In the genomic region with DNA sequence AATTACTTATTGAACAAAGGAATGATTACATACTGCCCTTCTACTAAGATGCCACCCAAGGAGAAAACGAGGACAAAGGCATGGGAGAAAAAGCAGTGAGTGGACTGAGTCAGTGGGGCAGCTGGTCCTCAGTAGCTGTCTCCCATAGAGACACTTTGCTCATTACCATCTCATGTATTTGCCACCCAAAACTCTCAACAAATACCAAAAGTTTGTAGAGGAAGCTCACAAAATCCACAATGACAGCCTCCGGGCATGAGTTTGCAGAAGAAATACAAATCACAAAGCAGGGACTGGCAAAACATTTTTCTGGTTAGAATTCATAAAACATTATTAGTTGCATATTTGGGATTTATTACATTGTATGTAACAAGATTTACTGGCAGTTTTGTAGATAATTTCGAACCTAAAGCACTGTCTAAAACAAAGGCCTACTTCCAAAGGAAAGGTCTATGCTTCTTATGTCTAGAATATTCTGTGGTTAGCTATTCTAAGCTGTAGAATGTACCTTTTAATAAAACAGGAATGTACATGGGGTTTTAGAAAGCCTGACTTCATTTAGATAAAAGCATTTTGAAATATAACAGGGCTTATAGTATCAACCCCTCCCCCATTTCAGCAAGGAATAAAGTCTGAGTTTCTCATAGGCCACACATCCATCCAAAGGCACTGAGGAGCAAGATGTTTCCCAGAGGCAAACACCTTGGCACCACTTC, we compare ENCODE assay signal across 16 cellular contexts. TPM values are rescaled to one million over a fixed set of nuclear protein-coding genes. Genes with fewer than 3 reads are reported as not detected.
DNase-seq lines count a peak whose midpoint lies in the region; ATAC-seq and TF ChIP-seq lines count a peak whose summit lies in the region.
"Had no signal": no experiment of that assay in that cellular context is flagged by ENCODE, and none has a peak within 500 bp of the region (broad histone marks: within the 10 kb centered on the region; RNA-seq: fewer than 3 reads in every experiment).

No MANE protein-coding gene starts in this region.

- no peaks in the 10 kb centered on the region for H3K9me3 ChIP-seq in SK-N-SH
- H3K9me3 ChIP-seq in smooth muscle cell (replicated peaks; ENCODE audit: low read depth) = no peaks in the 10 kb centered on the region
- H3K9me3 ChIP-seq: A549 had no signal

- in situ Hi-C loops in GM13977 (cut with MboI; ENCODE audit: low pct_unique_long_range_greater_than_20kb, low sequenced_read_pairs, unreplicated experiment) = no loop called here

- H3K27ac ChIP-seq in SK-N-SH (ENCODE audit: low read depth in 2 of 2, low read length in 1 of 2) = peak overlapping the region; percentile 50 to 92
- peak overlapping the region; percentile 11 for H3K27ac ChIP-seq in smooth muscle cell (ENCODE audit: low read depth)
- H3K27ac ChIP-seq: A549 had no signal

- H3K9ac ChIP-seq in SK-N-SH = no peak overlapping the region
- no peak overlapping the region for H3K9ac ChIP-seq in smooth muscle cell (ENCODE audit: low read depth)

- H3K4me2 ChIP-seq in SK-N-SH (no peak overlapping the region; the same call in 1 of the 2 replicates), smooth muscle cell (peak overlapping the region; percentile 19)
- H3K4me2 ChIP-seq: A549 had no signal

- TF ChIP-seq EP300 in SK-N-SH (IDR thresholded peaks at IDR 0.05; ENCODE audit: borderline replicate concordance in 1 of 2, low read depth in 1 of 2, low read length in 1 of 2) = peak; percentile 72 to 96

- TF ChIP-seq RAD21 in SK-N-SH (IDR thresholded peaks at IDR 0.05; ENCODE audit: low read length) = no peak

- no peaks in the 10 kb centered on the region for H3K27me3 ChIP-seq in SK-N-SH (ENCODE audit: insufficient read depth)
- no peaks in the 10 kb centered on the region for H3K27me3 ChIP-seq in smooth muscle cell (ENCODE audit: low read depth)

- CTCF ChIA-PET in SK-N-SH (lab: Yijun Ruan, JAX) = no interaction called here

- H3K4me3 ChIP-seq in SK-N-SH (ENCODE audit: low read depth in 2 of 2, low read length in 1 of 2) (no peak overlapping the region), fibroblast of the aortic adventitia (ENCODE audit: low read depth, low read length) (no peak overlapping the region), smooth muscle cell (no peak overlapping the region)
- H3K4me3 ChIP-seq: A549 had no signal

- H3K79me2 ChIP-seq in SK-N-SH (ENCODE audit: insufficient read depth) (0 out of 2 replicates have a peak, but pooled peaks cover 5% of the 10 kb centered on the region), smooth muscle cell (ENCODE audit: low read depth) (no peaks in the 10 kb centered on the region)

- H3K36me3 ChIP-seq in SK-N-SH (replicated peaks in 1 of 2; ENCODE audit: control insufficient read depth in 1 of 2, insufficient read depth in 2 of 2, low read length in 1 of 2) (peaks cover 3 to 9% of the 10 kb centered on the region in 2 experiments), smooth muscle cell (ENCODE audit: low read depth) (no peaks in the 10 kb centered on the region)

- peak overlapping the region; percentile 29 for H2AFZ ChIP-seq in SK-N-SH (ENCODE audit: low read depth)
- peak overlapping the region; percentile 35 for H2AFZ ChIP-seq in smooth muscle cell (ENCODE audit: low read depth)

- DNase-seq in GM03348 (ENCODE audit: low spot score) = peak; percentile 23
- no peak for DNase-seq in SK-N-SH
- DNase-seq in fibroblast of the aortic adventitia (ENCODE audit: low read depth) = peak; percentile 44
- no peak for DNase-seq in smooth muscle cell (lab: John Stamatoyannopoulos, UW; ENCODE audit: unreplicated experiment)
- DNase-seq in GM13977 (ENCODE audit: low spot score) = no peak
- DNase-seq in NCI-H1417 treated with DMSO at 0.1 percent for 48 hours (lab: John Stamatoyannopoulos, UW) = no peak
- DNase-seq in HuH-7 (ENCODE audit: low spot score) = no peak
- DNase-seq: AML-193, DMS53, HCEC 1CT, NCI-H1930, NCI-H510A, SHP77 treated with DMSO at 0.1 percent for 48 hours had no signal

- no peaks in the 10 kb centered on the region for H3K9me2 ChIP-seq in SK-N-SH

- no peak for ATAC-seq in HG03175 (IDR thresholded peaks at IDR 0.05; ENCODE audit: unreplicated experiment)
- ATAC-seq: A549 had no signal

- H4K20me1 ChIP-seq in SK-N-SH (ENCODE audit: insufficient read depth) (no peaks in the 10 kb centered on the region), smooth muscle cell (ENCODE audit: low read depth) (no peaks in the 10 kb centered on the region)

- TF ChIP-seq CTCF in SK-N-SH (IDR thresholded peaks at IDR 0.05) = no peak
- no peak for TF ChIP-seq CTCF in fibroblast of the aortic adventitia (IDR thresholded peaks at IDR 0.05; ENCODE audit: insufficient read depth, low read length)
- TF ChIP-seq CTCF in smooth muscle cell (IDR thresholded peaks at IDR 0.05; ENCODE audit: borderline replicate concordance, insufficient read depth, poor library complexity, severe bottlenecking) = no peak
- TF ChIP-seq CTCF in GM13977 (IDR thresholded peaks at IDR 0.05; ENCODE audit: extremely low read depth, insufficient read depth, missing control alignments) = no peak

- H3F3A ChIP-seq in SK-N-SH (replicated peaks; ENCODE audit: insufficient read depth) (peaks cover 47% of the 10 kb centered on the region), smooth muscle cell (ENCODE audit: low read depth) (peaks cover 21% of the 10 kb centered on the region)

- WGBS in SK-N-SH (ENCODE audit: low lambda C conversion rate) = 52% methylated on average over 3 of the region's 3 CpGs
- WGBS in smooth muscle cell (ENCODE audit: low lambda C conversion rate) = 78% methylated on average over 3 of the region's 3 CpGs

- H3K4me1 ChIP-seq in SK-N-SH (ENCODE audit: control insufficient read depth in 1 of 2, insufficient read depth in 2 of 2, low read depth in 1 of 2, low read length in 1 of 2) (peaks cover 8 to 13% of the 10 kb centered on the region in 2 experiments; a peak in 3 of 4 replicates), smooth muscle cell (ENCODE audit: low read depth) (peaks cover under 1% of the 10 kb centered on the region)

- POLR2A ChIA-PET in SK-N-SH (lab: Yijun Ruan, JAX) = no interaction called here

TF ChIP-seq in SK-N-SH, 30 proteins besides CTCF, POLR2A, EP300 and RAD21:
- TF ChIP-seq, protein P1, sequence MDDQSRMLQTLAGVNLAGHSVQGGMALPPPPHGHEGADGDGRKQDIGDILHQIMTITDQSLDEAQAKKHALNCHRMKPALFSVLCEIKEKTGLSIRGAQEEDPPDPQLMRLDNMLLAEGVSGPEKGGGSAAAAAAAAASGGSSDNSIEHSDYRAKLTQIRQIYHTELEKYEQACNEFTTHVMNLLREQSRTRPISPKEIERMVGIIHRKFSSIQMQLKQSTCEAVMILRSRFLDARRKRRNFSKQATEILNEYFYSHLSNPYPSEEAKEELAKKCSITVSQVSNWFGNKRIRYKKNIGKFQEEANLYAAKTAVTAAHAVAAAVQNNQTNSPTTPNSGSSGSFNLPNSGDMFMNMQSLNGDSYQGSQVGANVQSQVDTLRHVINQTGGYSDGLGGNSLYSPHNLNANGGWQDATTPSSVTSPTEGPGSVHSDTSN (IDR thresholded peaks at IDR 0.05) = peak; percentile 90
- TF ChIP-seq NFIC (IDR thresholded peaks at IDR 0.05; ENCODE audit: borderline replicate concordance) (peak; percentile 59), MEF2A (IDR thresholded peaks at IDR 0.05; ENCODE audit: borderline replicate concordance, low read depth) (peak; percentile 60; the same call in 1 of the 2 replicates), TCF12 (IDR thresholded peaks at IDR 0.05) (peak; percentile 98), TEAD4 (IDR thresholded peaks at IDR 0.05; ENCODE audit: borderline replicate concordance, insufficient read depth) (peak; percentile 92), MXI1 (IDR thresholded peaks at IDR 0.05; ENCODE audit: low read depth, low read length) (no peak), JUND (IDR thresholded peaks at IDR 0.05) (peak; percentile 80), GATA2 (CRISPR knock-in tag; IDR thresholded peaks at IDR 0.05) (no peak), TAF1 (IDR thresholded peaks at IDR 0.05; ENCODE audit: borderline replicate concordance, low read depth, low read length) (no peak), FOSL2 (IDR thresholded peaks at IDR 0.05; ENCODE audit: borderline replicate concordance, low read depth) (peak; percentile 19; the same call in 1 of the 2 replicates), FOXM1 (IDR thresholded peaks at IDR 0.05; ENCODE audit: low read depth) (peak; percentile 89), POLR2AphosphoS5 (IDR thresholded peaks at IDR 0.05; ENCODE audit: low read depth, low read length) (peak; percentile 85), CHD2 (IDR thresholded peaks at IDR 0.05; ENCODE audit: low read length, partially characterized antibody) (no peak)
- TF ChIP-seq, protein P2, sequence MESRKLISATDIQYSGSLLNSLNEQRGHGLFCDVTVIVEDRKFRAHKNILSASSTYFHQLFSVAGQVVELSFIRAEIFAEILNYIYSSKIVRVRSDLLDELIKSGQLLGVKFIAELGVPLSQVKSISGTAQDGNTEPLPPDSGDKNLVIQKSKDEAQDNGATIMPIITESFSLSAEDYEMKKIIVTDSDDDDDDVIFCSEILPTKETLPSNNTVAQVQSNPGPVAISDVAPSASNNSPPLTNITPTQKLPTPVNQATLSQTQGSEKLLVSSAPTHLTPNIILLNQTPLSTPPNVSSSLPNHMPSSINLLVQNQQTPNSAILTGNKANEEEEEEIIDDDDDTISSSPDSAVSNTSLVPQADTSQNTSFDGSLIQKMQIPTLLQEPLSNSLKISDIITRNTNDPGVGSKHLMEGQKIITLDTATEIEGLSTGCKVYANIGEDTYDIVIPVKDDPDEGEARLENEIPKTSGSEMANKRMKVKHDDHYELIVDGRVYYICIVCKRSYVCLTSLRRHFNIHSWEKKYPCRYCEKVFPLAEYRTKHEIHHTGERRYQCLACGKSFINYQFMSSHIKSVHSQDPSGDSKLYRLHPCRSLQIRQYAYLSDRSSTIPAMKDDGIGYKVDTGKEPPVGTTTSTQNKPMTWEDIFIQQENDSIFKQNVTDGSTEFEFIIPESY (IDR thresholded peaks at IDR 0.05; ENCODE audit: borderline replicate concordance, low read depth) = 0 out of 2 replicates have a peak, but pooled peaks have one; percentile 22

RNA-seq across cellular contexts. Expression of a gene that starts 17.7 kb away (rescaled TPM):
- 25.0 and 37.5 TPM in 2 replicates for polyA plus RNA-seq in SK-N-SH (2012; rRNA removed)
- 26.5 and 30.9 TPM in 2 replicates for polyA plus RNA-seq in SK-N-SH (2012; cell fraction: cytosol; rRNA removed)
- 29.4 and 37.0 TPM in 2 replicates for polyA plus RNA-seq in SK-N-SH (2012; cell fraction: nucleus; rRNA removed)
- 102 and 210 TPM in 2 replicates for total RNA-seq in fibroblast of the aortic adventitia (ENCODE audit: low replicate concordance)
- total RNA-seq in smooth muscle cell = 51.3 and 58.8 TPM in 2 replicates
- polyA plus RNA-seq in smooth muscle cell = 13.4 and 24.5 TPM in 2 replicates
- polyA plus RNA-seq: IgD-negative memory B cell had no signal

Comparison
In these comparisons a context has a peak if more than half of its experiments do, and no peak if none do; other contexts are left out.
1. DNase-seq: peak in GM03348 (single experiment) and fibroblast of the aortic adventitia (single experiment); none in SK-N-SH (single experiment), smooth muscle cell (single experiment), GM13977 (single experiment), NCI-H1417 treated with DMSO at 0.1 percent for 48 hours (single experiment) and HuH-7 (single experiment).